ENCODE assay signal across 28 cellular contexts in genomic region chr2:109118321-109118720, GRCh38.
"Had no signal": no experiment of that assay in that cellular context is flagged by ENCODE, and none has a peak within 500 bp of the region (broad histone marks: within the 10 kb centered on the region; RNA-seq: fewer than 3 reads in every experiment).

No MANE protein-coding gene starts in this region.

- H3K4me3 Mint-ChIP-seq: activated B cell treated with CpG ODN at 0.5 μM for 24 hours; activated CD4-positive, alpha-beta memory T cell treated with anti-CD3 and anti-CD28 coated beads, Interleukin-2, amount 10 ng/mL, durations not matched to agents 7 days and 5 days; activated CD4-positive, alpha-beta T cell treated with anti-CD3 and anti-CD28 coated beads, Interleukin-2, amount 10 ng/mL, durations not matched to agents 7 days and 5 days; activated CD8-positive, alpha-beta T cell treated with anti-CD3 and anti-CD28 coated beads, Interleukin-2, amount 10 ng/mL, durations not matched to agents 7 days and 5 days; activated naive CD4-positive, alpha-beta T cell treated with anti-CD3 and anti-CD28 coated beads, Interleukin-2, amount 10 ng/mL, durations not matched to agents 7 days and 5 days; activated naive CD4-positive, alpha-beta T cell treated with anti-CD3 and anti-CD28 coated beads, Interleukin-2, amount 50 U/mL, for 24 hours; activated naive CD8-positive, alpha-beta T cell treated with anti-CD3 and anti-CD28 coated beads, Interleukin-2, amount 10 ng/mL, durations not matched to agents 7 days and 5 days; activated naive CD8-positive, alpha-beta T cell treated with anti-CD3 and anti-CD28 coated beads, Interleukin-2, amount 50 U/mL, for 24 hours; activated T-cell treated with anti-CD3 and anti-CD28 coated beads, Interleukin-2, amount 50 U/mL, for 24 hours; brain; central memory CD8-positive, alpha-beta T cell; T-helper 1 cell treated with Interleukin-12 subunit alpha and Interleukin-12 subunit beta and Interleukin-4 antibody, amounts not matched to agents 30 μg/mL and 1 μg/mL, for 36 hours; T-helper 2 cell treated with Interferon-gamma antibody and Interleukin-4, amounts not matched to agents 5 μg/mL and 100 μg/mL, for 36 hours had no signal

- H3K27me3 Mint-ChIP-seq: activated naive CD4-positive, alpha-beta T cell treated with anti-CD3 and anti-CD28 coated beads, Interleukin-2, amount 50 U/mL, for 24 hours; activated naive CD8-positive, alpha-beta T cell; activated naive CD8-positive, alpha-beta T cell treated with anti-CD3 and anti-CD28 coated beads, Interleukin-2, amount 50 U/mL, for 24 hours had no signal

- H3K27ac Mint-ChIP-seq: activated B cell treated with CpG ODN at 0.5 μM for 24 hours; activated CD4-positive, alpha-beta memory T cell treated with anti-CD3 and anti-CD28 coated beads, Interleukin-2, amount 10 ng/mL, durations not matched to agents 7 days and 5 days; activated CD8-positive, alpha-beta T cell treated with anti-CD3 and anti-CD28 coated beads, Interleukin-2, amount 10 ng/mL, durations not matched to agents 7 days and 5 days; activated naive CD4-positive, alpha-beta T cell treated with anti-CD3 and anti-CD28 coated beads, Interleukin-2, amount 10 ng/mL, durations not matched to agents 7 days and 5 days; activated naive CD4-positive, alpha-beta T cell treated with anti-CD3 and anti-CD28 coated beads, Interleukin-2, amount 50 U/mL, for 24 hours; activated naive CD8-positive, alpha-beta T cell; activated naive CD8-positive, alpha-beta T cell treated with anti-CD3 and anti-CD28 coated beads, Interleukin-2, amount 10 ng/mL, durations not matched to agents 7 days and 5 days; activated naive CD8-positive, alpha-beta T cell treated with anti-CD3 and anti-CD28 coated beads, Interleukin-2, amount 50 U/mL, for 24 hours; activated T-cell treated with anti-CD3 and anti-CD28 coated beads, Interleukin-2, amount 50 U/mL, for 24 hours; activated T-helper 2 cell treated with anti-CD3 and anti-CD28 coated beads, Interferon-gamma antibody, Interleukin-2, Interleukin-4, amounts not matched to agents 10 μg/mL and 5 μg/mL and 100 μg/mL, durations not matched to agents 14 hours and 24 hours and 36 hours; brain; T-helper 1 cell treated with Interleukin-12 subunit alpha and Interleukin-12 subunit beta and Interleukin-4 antibody, amounts not matched to agents 30 μg/mL and 1 μg/mL, for 36 hours; T-helper 2 cell treated with Interferon-gamma antibody and Interleukin-4, amounts not matched to agents 5 μg/mL and 100 μg/mL, for 36 hours had no signal

- ATAC-seq: activated CD8-positive, alpha-beta T cell treated with anti-CD3 and anti-CD28 coated beads, Interleukin-2, amount 10 ng/mL, durations not matched to agents 7 days and 5 days; activated naive CD8-positive, alpha-beta T cell treated with anti-CD3 and anti-CD28 coated beads, Interleukin-2, amount 50 U/mL, for 24 hours had no signal

- H3K4me1 Mint-ChIP-seq: activated B cell treated with CpG ODN at 0.5 μM for 24 hours; activated CD4-positive, alpha-beta memory T cell treated with anti-CD3 and anti-CD28 coated beads, Interleukin-2, amount 10 ng/mL, durations not matched to agents 7 days and 5 days; activated naive CD8-positive, alpha-beta T cell treated with anti-CD3 and anti-CD28 coated beads, Interleukin-2, amount 10 ng/mL, durations not matched to agents 7 days and 5 days; brain; central memory CD8-positive, alpha-beta T cell had no signal

- H3K9me3 Mint-ChIP-seq: activated B cell treated with CpG ODN at 0.5 μM for 24 hours; activated CD4-positive, alpha-beta memory T cell treated with anti-CD3 and anti-CD28 coated beads, Interleukin-2, amount 10 ng/mL, durations not matched to agents 7 days and 5 days; activated CD4-positive, alpha-beta T cell treated with anti-CD3 and anti-CD28 coated beads, Interleukin-2, amount 10 ng/mL, durations not matched to agents 7 days and 5 days; activated naive CD4-positive, alpha-beta T cell treated with anti-CD3 and anti-CD28 coated beads, Interleukin-2, amount 50 U/mL, for 24 hours; activated naive CD8-positive, alpha-beta T cell treated with anti-CD3 and anti-CD28 coated beads, Interleukin-2, amount 50 U/mL, for 24 hours; activated T-helper 2 cell treated with anti-CD3 and anti-CD28 coated beads, Interferon-gamma antibody, Interleukin-2, Interleukin-4, amounts not matched to agents 10 μg/mL and 5 μg/mL and 100 μg/mL, durations not matched to agents 14 hours and 24 hours and 36 hours; central memory CD8-positive, alpha-beta T cell; T-helper 1 cell treated with Interleukin-12 subunit alpha and Interleukin-12 subunit beta and Interleukin-4 antibody, amounts not matched to agents 30 μg/mL and 1 μg/mL, for 36 hours; T-helper 2 cell treated with Interferon-gamma antibody and Interleukin-4, amounts not matched to agents 5 μg/mL and 100 μg/mL, for 36 hours had no signal

- H3K36me3 Mint-ChIP-seq: activated naive CD4-positive, alpha-beta T cell treated with anti-CD3 and anti-CD28 coated beads, Interleukin-2, amount 50 U/mL, for 24 hours; activated naive CD8-positive, alpha-beta T cell; activated naive CD8-positive, alpha-beta T cell treated with anti-CD3 and anti-CD28 coated beads, Interleukin-2, amount 10 ng/mL, durations not matched to agents 7 days and 5 days; brain had no signal

- DNase-seq: activated B cell treated with CpG ODN at 0.5 μM for 24 hours; activated CD4-positive, alpha-beta memory T cell treated with anti-CD3 and anti-CD28 coated beads, Interleukin-2, amount 10 ng/mL, durations not matched to agents 7 days and 5 days; activated CD4-positive, alpha-beta T cell treated with anti-CD3 and anti-CD28 coated beads for 48 hours; activated CD4-positive, alpha-beta T cell treated with anti-CD3 and anti-CD28 coated beads, Interleukin-2, amount 10 ng/mL, durations not matched to agents 7 days and 5 days; activated CD4-positive, alpha-beta T cell treated with anti-CD3 and anti-CD28 coated beads, Interleukin-2, amount 50 U/mL, for 48 hours; activated CD4-positive, CD25-positive, alpha-beta regulatory T cell treated with anti-CD3 and anti-CD28 coated beads, Interleukin-2, amount 50 U/mL, for 72 hours; activated CD8-positive, alpha-beta T cell treated with anti-CD3 and anti-CD28 coated beads, Interleukin-2, amount 10 ng/mL, durations not matched to agents 7 days and 5 days; activated effector memory CD4-positive, alpha-beta T cell treated with Interleukin-2 at 50 U/mL for 16 hours; activated gamma-delta T cell; activated naive CD4-positive, alpha-beta T cell treated with anti-CD3 and anti-CD28 coated beads, Interleukin-2, amount 10 ng/mL, durations not matched to agents 7 days and 5 days; activated naive CD4-positive, alpha-beta T cell treated with Interleukin-2 at 50 U/mL for 16 hours; activated naive CD8-positive, alpha-beta T cell treated with anti-CD3 and anti-CD28 coated beads, Interleukin-2, amount 10 ng/mL, durations not matched to agents 7 days and 5 days; activated naive CD8-positive, alpha-beta T cell treated with anti-CD3 and anti-CD28 coated beads, Interleukin-2, amount 50 U/mL, for 24 hours; activated T-cell treated with anti-CD3 and anti-CD28 coated beads, Interleukin-2, amount 50 U/mL, for 24 hours; amygdala; caudate nucleus; cerebellar nuclear complex; SW 1271; T-helper 1 cell; T-helper 2 cell; T-helper 9 cell had no signal
